1 cellular context compared by ENCODE assay signal in the genomic region with DNA sequence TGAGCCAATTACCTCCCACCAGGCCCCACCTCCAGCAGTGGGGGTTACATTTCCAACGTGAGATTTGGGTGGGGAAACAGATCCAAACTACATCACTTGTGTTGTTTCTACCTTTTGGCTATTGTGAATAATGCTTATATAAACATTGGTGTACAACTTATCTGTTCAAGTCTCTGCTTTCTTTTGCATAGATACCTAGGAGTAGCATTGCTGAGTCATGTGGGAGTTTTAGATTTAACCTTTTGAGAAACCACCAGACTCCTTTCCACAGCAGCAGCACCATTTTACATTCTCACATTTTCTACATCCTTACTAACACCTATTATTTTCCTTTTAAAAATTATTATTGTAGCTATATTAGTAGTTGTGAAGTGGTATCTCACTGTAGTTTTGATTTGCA.
TF ChIP-seq lines count a peak whose summit lies in the region.

No MANE protein-coding gene starts in this region.

TF ChIP-seq in GM12878, 131 proteins besides CTCF, POLR2A, EP300 and RAD21:
- TF ChIP-seq, protein P1, sequence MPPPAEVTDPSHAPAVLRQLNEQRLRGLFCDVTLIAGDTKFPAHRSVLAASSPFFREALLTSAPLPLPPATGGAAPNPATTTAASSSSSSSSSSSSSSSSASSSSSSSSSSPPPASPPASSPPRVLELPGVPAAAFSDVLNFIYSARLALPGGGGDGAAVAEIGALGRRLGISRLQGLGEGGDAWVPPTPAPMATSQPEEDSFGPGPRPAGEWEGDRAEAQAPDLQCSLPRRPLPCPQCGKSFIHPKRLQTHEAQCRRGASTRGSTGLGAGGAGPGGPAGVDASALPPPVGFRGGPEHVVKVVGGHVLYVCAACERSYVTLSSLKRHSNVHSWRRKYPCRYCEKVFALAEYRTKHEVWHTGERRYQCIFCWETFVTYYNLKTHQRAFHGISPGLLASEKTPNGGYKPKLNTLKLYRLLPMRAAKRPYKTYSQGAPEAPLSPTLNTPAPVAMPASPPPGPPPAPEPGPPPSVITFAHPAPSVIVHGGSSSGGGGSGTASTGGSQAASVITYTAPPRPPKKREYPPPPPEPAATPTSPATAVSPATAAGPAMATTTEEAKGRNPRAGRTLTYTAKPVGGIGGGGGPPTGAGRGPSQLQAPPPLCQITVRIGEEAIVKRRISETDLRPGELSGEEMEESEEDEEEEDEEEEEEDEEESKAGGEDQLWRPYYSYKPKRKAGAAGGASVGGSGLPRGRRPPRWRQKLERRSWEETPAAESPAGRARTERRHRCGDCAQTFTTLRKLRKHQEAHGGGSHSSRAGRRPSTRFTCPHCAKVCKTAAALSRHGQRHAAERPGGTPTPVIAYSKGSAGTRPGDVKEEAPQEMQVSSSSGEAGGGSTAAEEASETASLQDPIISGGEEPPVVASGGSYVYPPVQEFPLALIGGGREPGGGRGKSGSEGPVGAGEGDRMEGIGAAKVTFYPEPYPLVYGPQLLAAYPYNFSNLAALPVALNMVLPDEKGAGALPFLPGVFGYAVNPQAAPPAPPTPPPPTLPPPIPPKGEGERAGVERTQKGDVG (CRISPR knock-in tag; IDR thresholded peaks at IDR 0.05) = no peak
- TF ChIP-seq, protein P2, sequence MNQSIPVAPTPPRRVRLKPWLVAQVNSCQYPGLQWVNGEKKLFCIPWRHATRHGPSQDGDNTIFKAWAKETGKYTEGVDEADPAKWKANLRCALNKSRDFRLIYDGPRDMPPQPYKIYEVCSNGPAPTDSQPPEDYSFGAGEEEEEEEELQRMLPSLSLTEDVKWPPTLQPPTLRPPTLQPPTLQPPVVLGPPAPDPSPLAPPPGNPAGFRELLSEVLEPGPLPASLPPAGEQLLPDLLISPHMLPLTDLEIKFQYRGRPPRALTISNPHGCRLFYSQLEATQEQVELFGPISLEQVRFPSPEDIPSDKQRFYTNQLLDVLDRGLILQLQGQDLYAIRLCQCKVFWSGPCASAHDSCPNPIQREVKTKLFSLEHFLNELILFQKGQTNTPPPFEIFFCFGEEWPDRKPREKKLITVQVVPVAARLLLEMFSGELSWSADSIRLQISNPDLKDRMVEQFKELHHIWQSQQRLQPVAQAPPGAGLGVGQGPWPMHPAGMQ (IDR thresholded peaks at IDR 0.05; ENCODE audit: borderline replicate concordance) = no peak
- TF ChIP-seq SREBF2 (IDR thresholded peaks at IDR 0.05; ENCODE audit: low read length) = no peak
- TF ChIP-seq CHD4 (IDR thresholded peaks at IDR 0.05) = no peak
- TF ChIP-seq GABPA (IDR thresholded peaks at IDR 0.05; ENCODE audit: low read depth) = no peak
- TF ChIP-seq ZSCAN29 (IDR thresholded peaks at IDR 0.05) = no peak
- TF ChIP-seq ATF7 (IDR thresholded peaks at IDR 0.05; ENCODE audit: low read depth) = no peak
- TF ChIP-seq, protein P3, sequence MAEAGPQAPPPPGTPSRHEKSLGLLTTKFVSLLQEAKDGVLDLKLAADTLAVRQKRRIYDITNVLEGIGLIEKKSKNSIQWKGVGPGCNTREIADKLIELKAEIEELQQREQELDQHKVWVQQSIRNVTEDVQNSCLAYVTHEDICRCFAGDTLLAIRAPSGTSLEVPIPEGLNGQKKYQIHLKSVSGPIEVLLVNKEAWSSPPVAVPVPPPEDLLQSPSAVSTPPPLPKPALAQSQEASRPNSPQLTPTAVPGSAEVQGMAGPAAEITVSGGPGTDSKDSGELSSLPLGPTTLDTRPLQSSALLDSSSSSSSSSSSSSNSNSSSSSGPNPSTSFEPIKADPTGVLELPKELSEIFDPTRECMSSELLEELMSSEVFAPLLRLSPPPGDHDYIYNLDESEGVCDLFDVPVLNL (IDR thresholded peaks at IDR 0.05; ENCODE audit: low read depth, low read length) = no peak
- no peak for TF ChIP-seq MTA2 (IDR thresholded peaks at IDR 0.05; ENCODE audit: low read depth)
- TF ChIP-seq POLR2AphosphoS2 (IDR thresholded peaks at IDR 0.05; ENCODE audit: low read depth, low read length) = no peak
- TF ChIP-seq, protein P4, sequence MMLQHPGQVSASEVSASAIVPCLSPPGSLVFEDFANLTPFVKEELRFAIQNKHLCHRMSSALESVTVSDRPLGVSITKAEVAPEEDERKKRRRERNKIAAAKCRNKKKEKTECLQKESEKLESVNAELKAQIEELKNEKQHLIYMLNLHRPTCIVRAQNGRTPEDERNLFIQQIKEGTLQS (IDR thresholded peaks at IDR 0.05; ENCODE audit: borderline replicate concordance, extremely low read depth, low read depth, low read length) = no peak
- no peak for TF ChIP-seq CREB1 (IDR thresholded peaks at IDR 0.05; ENCODE audit: low read depth)
- no peak for TF ChIP-seq WRNIP1 (IDR thresholded peaks at IDR 0.05; ENCODE audit: borderline replicate concordance, low read depth, low read length)
- TF ChIP-seq YY1 (IDR thresholded peaks at IDR 0.05; ENCODE audit: low read depth, low read length) = no peak
- TF ChIP-seq ZNF384 (IDR thresholded peaks at IDR 0.05; ENCODE audit: borderline replicate concordance, low read depth, low read length) = no peak
